27 cellular contexts compared by ENCODE assay signal in the genomic region with DNA sequence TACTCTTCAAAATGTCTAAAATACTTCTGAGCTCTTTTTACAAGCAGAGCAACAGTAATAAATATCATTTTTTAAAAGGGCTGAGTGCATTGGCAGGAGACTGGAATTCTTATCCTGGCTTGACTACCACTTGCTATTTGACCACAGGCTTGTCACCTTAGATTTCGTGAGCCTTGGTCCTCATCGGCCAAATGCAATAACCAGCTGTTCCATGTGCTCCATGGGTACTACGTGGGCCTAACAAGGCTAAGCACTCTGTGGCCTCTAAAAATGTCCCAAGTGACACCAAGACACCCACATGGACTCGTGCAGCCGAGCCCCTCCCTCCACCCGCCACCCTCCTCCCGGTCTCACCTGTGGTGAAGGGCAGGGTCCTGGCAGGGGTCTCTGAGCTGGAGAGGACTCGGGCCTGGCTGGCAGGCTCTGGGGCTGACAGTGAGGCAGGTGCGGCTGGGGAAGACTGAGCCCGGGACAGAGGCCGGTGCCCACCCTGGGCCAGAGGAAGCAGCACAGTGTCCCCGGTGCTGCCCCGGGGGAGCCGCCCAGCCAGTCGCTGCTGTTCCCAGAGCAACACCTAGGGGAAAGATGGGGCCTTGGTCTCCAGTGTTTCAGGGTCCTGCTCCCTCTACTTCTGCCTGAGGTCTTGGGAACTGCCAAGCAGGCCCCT. TPM values are rescaled to one million over a fixed set of nuclear protein-coding genes. Genes with fewer than 3 reads are reported as not detected.
DNase-seq lines count a peak whose midpoint lies in the region; ATAC-seq and TF ChIP-seq lines count a peak whose summit lies in the region.
"Had no signal": no experiment of that assay in that cellular context is flagged by ENCODE, and none has a peak within 500 bp of the region (broad histone marks: within the 10 kb centered on the region; RNA-seq: fewer than 3 reads in every experiment).

No MANE protein-coding gene starts in this region.

- H3K36me3 Mint-ChIP-seq in activated naive CD4-positive, alpha-beta T cell treated with anti-CD3 and anti-CD28 coated beads, Interleukin-2, amount 50 U/mL, for 72 hours = peaks cover 6 to 23% of the 10 kb centered on the region in 2 donors
- H3K36me3 Mint-ChIP-seq in T-helper 17 cell (ENCODE audit: low read depth) = peaks cover 4% of the 10 kb centered on the region
- H3K36me3 Mint-ChIP-seq in stimulated activated effector memory CD8-positive, alpha-beta T cell treated with anti-CD3 and anti-CD28 coated beads, Interleukin-12 subunit alpha, Interleukin-12 subunit beta, amount 100 ng/mL, for 72 hours = peaks cover 100% of the 10 kb centered on the region
- peaks cover 8% of the 10 kb centered on the region for H3K36me3 Mint-ChIP-seq in natural killer cell

- TF ChIP-seq CTCF in lower lobe of right lung (IDR thresholded peaks at IDR 0.05) = no peak
- TF ChIP-seq CTCF in natural killer cell (IDR thresholded peaks at IDR 0.05) = no peak

- no peaks in the 10 kb centered on the region for H3K27me3 Mint-ChIP-seq in T-helper 17 cell
- no peaks in the 10 kb centered on the region for H3K27me3 Mint-ChIP-seq in natural killer cell (ENCODE audit: low read depth in 2 of 2)
- H3K27me3 Mint-ChIP-seq: B cell; CD8-positive, alpha-beta memory T cell; dendritic cell treated with granulocyte-macrophage colony-stimulating factor and Interleukin-4, amounts not matched to agents 40 ng/mL and 50 ng/mL, for 4 days; naive thymus-derived CD8-positive, alpha-beta T cell had no signal

- no peak overlapping the region for H3K27ac ChIP-seq in lower lobe of right lung
- H3K27ac ChIP-seq: foreskin keratinocyte, heart left ventricle, Peyer's patch, testis, WERI-Rb-1 had no signal

- H3K4me1 Mint-ChIP-seq in T-helper 17 cell = peaks cover 2% of the 10 kb centered on the region
- peaks cover 23% of the 10 kb centered on the region for H3K4me1 Mint-ChIP-seq in stimulated activated effector memory CD8-positive, alpha-beta T cell treated with anti-CD3 and anti-CD28 coated beads, Interleukin-12 subunit alpha, Interleukin-12 subunit beta, amount 100 ng/mL, for 72 hours
- peaks cover 7 to 8% of the 10 kb centered on the region in 2 donors for H3K4me1 Mint-ChIP-seq in natural killer cell

- H3K4me1 ChIP-seq in lower lobe of right lung = no peaks in the 10 kb centered on the region
- H3K4me1 ChIP-seq: foreskin keratinocyte, Peyer's patch, testis had no signal

- H3K4me3 Mint-ChIP-seq in T-helper 17 cell = no peak overlapping the region
- H3K4me3 Mint-ChIP-seq in stimulated activated effector memory CD8-positive, alpha-beta T cell treated with anti-CD3 and anti-CD28 coated beads, Interleukin-12 subunit alpha, Interleukin-12 subunit beta, amount 100 ng/mL, for 72 hours = no peak overlapping the region
- H3K4me3 Mint-ChIP-seq in natural killer cell = no peak overlapping the region
- H3K4me3 Mint-ChIP-seq: B cell; CD8-positive, alpha-beta memory T cell; dendritic cell treated with granulocyte-macrophage colony-stimulating factor and Interleukin-4, amounts not matched to agents 40 ng/mL and 50 ng/mL, for 4 days; naive thymus-derived CD8-positive, alpha-beta T cell had no signal

- no peak for DNase-seq in activated naive CD4-positive, alpha-beta T cell treated with anti-CD3 and anti-CD28 coated beads, Interleukin-2, amount 50 U/mL, for 72 hours (ENCODE audit: low spot score in 2 of 2)
- no peak for DNase-seq in activated naive CD4-positive, alpha-beta T cell (lab: John Stamatoyannopoulos, UW)
- DNase-seq in T-helper 17 cell (no peak), lower lobe of right lung (peak; percentile 38), natural killer cell (no peak), SIG-M5 treated with dmso at 0.1 percent for 504 hours (lab: John Stamatoyannopoulos, UW; ENCODE audit: unreplicated experiment) (no peak)
- DNase-seq in stimulated activated effector memory CD8-positive, alpha-beta T cell treated with anti-CD3 and anti-CD28 coated beads, Interleukin-12 subunit alpha, Interleukin-12 subunit beta, amount 100 ng/mL, for 72 hours (ENCODE audit: low spot score in 2 of 2) = no peak
- DNase-seq: activated CD4-positive, alpha-beta T cell treated with anti-CD3 and anti-CD28 coated beads for 4 hours; CD8-positive, alpha-beta memory T cell; foreskin keratinocyte; midbrain; naive thymus-derived CD8-positive, alpha-beta T cell; NCI-H1048; NCI-H1694 treated with DMSO at 0.1 percent for 48 hours; NCI-H82; Peyer's patch; SIG-M5; stimulated activated naive CD4-positive, alpha-beta T cell treated with Interleukin-2 at 50 U/mL for 16 hours; SW 1271; testis; WERI-Rb-1 had no signal

- H3K4me3 ChIP-seq in lower lobe of right lung = no peak overlapping the region
- H3K4me3 ChIP-seq: esophagus muscularis mucosa, heart left ventricle, Peyer's patch, skin epidermis, testis had no signal

- ATAC-seq in activated naive CD4-positive, alpha-beta T cell treated with anti-CD3 and anti-CD28 coated beads, Interleukin-2, amount 50 U/mL, for 72 hours = no peak
- no peak for ATAC-seq in T-helper 17 cell
- no peak for ATAC-seq in lower lobe of right lung
- no peak for ATAC-seq in stimulated activated effector memory CD8-positive, alpha-beta T cell treated with anti-CD3 and anti-CD28 coated beads, Interleukin-12 subunit alpha, Interleukin-12 subunit beta, amount 100 ng/mL, for 72 hours
- no peak for ATAC-seq in natural killer cell
- ATAC-seq: foreskin keratinocyte; HCT116; heart left ventricle; naive thymus-derived CD8-positive, alpha-beta T cell had no signal

- peak overlapping the region; percentile 6 to 66 for H3K27ac Mint-ChIP-seq in activated naive CD4-positive, alpha-beta T cell treated with anti-CD3 and anti-CD28 coated beads, Interleukin-2, amount 50 U/mL, for 72 hours
- H3K27ac Mint-ChIP-seq in T-helper 17 cell (peak overlapping the region; percentile 69), natural killer cell (no peak overlapping the region)
- peak overlapping the region; percentile 76 for H3K27ac Mint-ChIP-seq in stimulated activated effector memory CD8-positive, alpha-beta T cell treated with anti-CD3 and anti-CD28 coated beads, Interleukin-12 subunit alpha, Interleukin-12 subunit beta, amount 100 ng/mL, for 72 hours
- H3K27ac Mint-ChIP-seq: B cell; dendritic cell treated with granulocyte-macrophage colony-stimulating factor and Interleukin-4, amounts not matched to agents 40 ng/mL and 50 ng/mL, for 4 days had no signal

- H3K36me3 ChIP-seq in lower lobe of right lung = peaks cover 98% of the 10 kb centered on the region

- no peaks in the 10 kb centered on the region for H3K27me3 ChIP-seq in lower lobe of right lung (ENCODE audit: low read depth)
- H3K27me3 ChIP-seq: esophagus muscularis mucosa, foreskin keratinocyte, heart left ventricle, Peyer's patch, testis had no signal

- H3K9me3 ChIP-seq in T-helper 17 cell (ENCODE audit: control insufficient read depth, low read length, poor library complexity, severe bottlenecking) (no peaks in the 10 kb centered on the region), lower lobe of right lung (no peaks in the 10 kb centered on the region)
- H3K9me3 ChIP-seq: esophagus muscularis mucosa, heart left ventricle, Peyer's patch, testis had no signal

- no peaks in the 10 kb centered on the region for H3K9me3 Mint-ChIP-seq in activated naive CD4-positive, alpha-beta T cell treated with anti-CD3 and anti-CD28 coated beads, Interleukin-2, amount 50 U/mL, for 72 hours
- H3K9me3 Mint-ChIP-seq in stimulated activated effector memory CD8-positive, alpha-beta T cell treated with anti-CD3 and anti-CD28 coated beads, Interleukin-12 subunit alpha, Interleukin-12 subunit beta, amount 100 ng/mL, for 72 hours = no peaks in the 10 kb centered on the region
- H3K9me3 Mint-ChIP-seq in natural killer cell = no peaks in the 10 kb centered on the region
- H3K9me3 Mint-ChIP-seq: CD8-positive, alpha-beta memory T cell; dendritic cell treated with granulocyte-macrophage colony-stimulating factor and Interleukin-4, amounts not matched to agents 40 ng/mL and 50 ng/mL, for 4 days; naive thymus-derived CD8-positive, alpha-beta T cell had no signal

- intact Hi-C loops in lower lobe of right lung (cut with DNase I) = no loop called here
- intact Hi-C loops in natural killer cell (cut with micrococcal nuclease) = no loop called here

RNA-seq across cellular contexts. Expression of gene SLC48A1, which starts 20.1 kb away (rescaled TPM):
- total RNA-seq in activated naive CD4-positive, alpha-beta T cell treated with anti-CD3 and anti-CD28 coated beads, Interleukin-2, amount 50 U/mL, for 72 hours = 1 to 10 TPM; 5.2 to 7.4 TPM
- total RNA-seq in T-helper 17 cell (1 to 10 TPM; 5.9 to 6.9 TPM), lower lobe of right lung (39.9 TPM), natural killer cell (1 to 10 TPM; 2.0 to 4.4 (median 3.4) TPM)

RNA-seq across cellular contexts. Expression of gene HDAC7, which starts 26.6 kb away (rescaled TPM):
- 100 to 1,000 TPM; 285 to 334 TPM for total RNA-seq in activated naive CD4-positive, alpha-beta T cell treated with anti-CD3 and anti-CD28 coated beads, Interleukin-2, amount 50 U/mL, for 72 hours
- total RNA-seq in T-helper 17 cell = 100 to 1,000 TPM; 129 to 151 TPM
- 104 TPM for total RNA-seq in lower lobe of right lung
- total RNA-seq in natural killer cell = 100 to 1,000 TPM; 141 to 235 (median 147) TPM

RNA-seq across cellular contexts. Expression of gene RAPGEF3, which starts 34.5 kb away (rescaled TPM):
- total RNA-seq in activated naive CD4-positive, alpha-beta T cell treated with anti-CD3 and anti-CD28 coated beads, Interleukin-2, amount 50 U/mL, for 72 hours = 1 to 10 TPM; 1.1 to 2.7 TPM
- total RNA-seq in T-helper 17 cell (under 1 TPM; 0.27 to 0.55 TPM), lower lobe of right lung (44.5 TPM), natural killer cell (under 1 TPM; 0.23 to 0.73 (median 0.49) TPM)

Comparison
In these comparisons a context has a peak if more than half of its experiments do, and no peak if none do; other contexts are left out.
1. H3K27ac Mint-ChIP-seq: peak in activated naive CD4-positive, alpha-beta T cell treated with anti-CD3 and anti-CD28 coated beads, Interleukin-2, amount 50 U/mL, for 72 hours (2 of 2), T-helper 17 cell (single experiment) and stimulated activated effector memory CD8-positive, alpha-beta T cell treated with anti-CD3 and anti-CD28 coated beads, Interleukin-12 subunit alpha, Interleukin-12 subunit beta, amount 100 ng/mL, for 72 hours (single experiment); none in natural killer cell (0 of 2).
2. RNA of gene RAPGEF3, which starts 34.5 kb away (total RNA-seq): 44.5 TPM in lower lobe of right lung (single experiment); 1.1 to 2.7 TPM in activated naive CD4-positive, alpha-beta T cell treated with anti-CD3 and anti-CD28 coated beads, Interleukin-2, amount 50 U/mL, for 72 hours, 0.27 to 0.55 TPM in T-helper 17 cell and 0.23 to 0.73 TPM in natural killer cell; every median in the first group is over 10 times any median in the second.